Comparison of ENCODE assay signal across 1 cellular context in genomic region chr17:2050246-2050866, GRCh38.
TF ChIP-seq lines count a peak whose summit lies in the region.

No MANE protein-coding gene starts in this region.

TF ChIP-seq in GM12878, 131 proteins besides CTCF, POLR2A, EP300 and RAD21 (continues in another document):
- TF ChIP-seq NFXL1 (IDR thresholded peaks at IDR 0.05; ENCODE audit: borderline replicate concordance) (no peak), SUPT20H (IDR thresholded peaks at IDR 0.05; ENCODE audit: borderline replicate concordance, control insufficient read depth, low read depth, low read length) (no peak), RELB (IDR thresholded peaks at IDR 0.05; ENCODE audit: low read depth) (no peak), ZBTB11 (CRISPR knock-in tag; IDR thresholded peaks at IDR 0.05) (no peak), CREB1 (IDR thresholded peaks at IDR 0.05; ENCODE audit: low read depth) (peak; percentile 93), FOS (IDR thresholded peaks at IDR 0.05; ENCODE audit: borderline replicate concordance, extremely low read depth, insufficient read length) (no peak), PAX5 (IDR thresholded peaks at IDR 0.05; ENCODE audit: borderline replicate concordance, low read depth, low read length) (no peak), MAX (IDR thresholded peaks at IDR 0.05; ENCODE audit: low read depth, low read length) (peak; percentile 51; the same call in 1 of the 2 replicates), ZNF384 (IDR thresholded peaks at IDR 0.05; ENCODE audit: borderline replicate concordance, low read depth, low read length) (no peak), SMAD1 (IDR thresholded peaks at IDR 0.05; ENCODE audit: low read depth, partially characterized antibody) (no peak), STAT3 (IDR thresholded peaks at IDR 0.05; ENCODE audit: low read depth, low read length) (no peak), SREBF2 (IDR thresholded peaks at IDR 0.05; ENCODE audit: low read length) (no peak), USF2 (IDR thresholded peaks at IDR 0.05; ENCODE audit: borderline replicate concordance, low read depth, low read length) (no peak), ZBED1 (IDR thresholded peaks at IDR 0.05; ENCODE audit: borderline replicate concordance) (no peak), REST (IDR thresholded peaks at IDR 0.05; ENCODE audit: low read depth, low read length) (peak; percentile 67), RBBP5 (conservative IDR thresholded peaks at IDR 0.05) (no peak), TCF12 (IDR thresholded peaks at IDR 0.05; ENCODE audit: low read depth, low read length) (no peak), BCL3 (IDR thresholded peaks at IDR 0.05; ENCODE audit: borderline replicate concordance, insufficient read depth, low read depth, low read length, poor library complexity, severe bottlenecking) (no peak), TAF1 (IDR thresholded peaks at IDR 0.05; ENCODE audit: borderline replicate concordance, low read depth, low read length) (no peak), IRF5 (IDR thresholded peaks at IDR 0.05; ENCODE audit: borderline replicate concordance) (no peak), ZSCAN29 (IDR thresholded peaks at IDR 0.05) (no peak), IKZF1 (conservative IDR thresholded peaks at IDR 0.05) (peak; percentile 56; the same call in 1 of the 2 replicates), MEF2B (IDR thresholded peaks at IDR 0.05; ENCODE audit: partially characterized antibody, poor library complexity, severe bottlenecking) (no peak), KLF5 (IDR thresholded peaks at IDR 0.05; ENCODE audit: partially characterized antibody) (no peak), ELK1 (IDR thresholded peaks at IDR 0.05; ENCODE audit: low read depth, low read length) (no peak; the same call in 1 of the 2 replicates), MYC (IDR thresholded peaks at IDR 0.05; ENCODE audit: insufficient read depth, insufficient read length, insufficient replicate concordance, low read length, severe bottlenecking) (peak; percentile 52), BRCA1 (IDR thresholded peaks at IDR 0.05; ENCODE audit: low read depth, low read length) (no peak), PML (IDR thresholded peaks at IDR 0.05; ENCODE audit: low read length) (no peak), RFX5 (IDR thresholded peaks at IDR 0.05; ENCODE audit: low read depth, low read length) (no peak), CHD1 (IDR thresholded peaks at IDR 0.05; ENCODE audit: low read depth, low read length) (no peak), JUNB (IDR thresholded peaks at IDR 0.05) (no peak), BHLHE40 (IDR thresholded peaks at IDR 0.05; ENCODE audit: borderline replicate concordance in 1 of 2, low read depth in 2 of 2, low read length in 1 of 2) (peak; percentile 13 to 53; a peak in 2 of 4 replicates), MEF2A (IDR thresholded peaks at IDR 0.05; ENCODE audit: insufficient read depth, low read depth, low read length) (no peak), SMARCA5 (IDR thresholded peaks at IDR 0.05) (peak; percentile 52; the same call in 1 of the 2 replicates), BACH1 (IDR thresholded peaks at IDR 0.05; ENCODE audit: borderline replicate concordance) (peak; percentile 42; the same call in 1 of the 2 replicates), PAX8 (IDR thresholded peaks at IDR 0.05) (no peak), BCLAF1 (IDR thresholded peaks at IDR 0.05) (no peak), CEBPB (IDR thresholded peaks at IDR 0.05; ENCODE audit: borderline replicate concordance in 1 of 2, low read depth in 2 of 2, low read length in 2 of 2) (no peak), NKRF (conservative IDR thresholded peaks at IDR 0.05) (peak; percentile 32), EZH2 (IDR thresholded peaks at IDR 0.05; ENCODE audit: borderline replicate concordance, control insufficient read depth, low read depth, low read length) (no peak), ZZZ3 (IDR thresholded peaks at IDR 0.05; ENCODE audit: control insufficient read depth, insufficient read length, low read depth) (no peak), GABPA (IDR thresholded peaks at IDR 0.05; ENCODE audit: low read depth) (no peak), CBX3 (IDR thresholded peaks at IDR 0.05; ENCODE audit: borderline replicate concordance, low read depth) (no peak)
